Comparison of ENCODE assay signal across 8 cellular contexts in the genomic region with DNA sequence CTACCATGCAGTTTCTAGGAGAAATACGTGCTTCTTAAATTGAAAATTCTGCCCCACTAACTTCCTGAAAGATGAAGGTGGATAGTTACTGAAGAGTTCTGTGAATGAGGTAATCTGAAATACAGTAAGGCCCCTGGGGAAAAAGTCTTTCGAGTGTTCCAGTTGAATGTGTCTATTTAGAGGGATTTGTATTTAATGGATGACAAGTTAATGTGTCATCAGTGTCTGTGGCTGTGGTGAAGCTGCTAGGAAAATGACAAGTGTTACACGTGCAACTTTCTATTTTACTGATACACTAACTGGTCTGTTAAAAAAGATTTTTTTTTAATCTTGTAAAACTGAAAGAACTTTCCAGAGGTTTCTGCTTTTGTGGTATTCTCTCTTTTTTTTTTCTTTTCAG.
DNase-seq lines count a peak whose midpoint lies in the region; ATAC-seq and TF ChIP-seq lines count a peak whose summit lies in the region.

No MANE protein-coding gene starts in this region.

- in situ Hi-C loops in Caki2 (cut with HindIII; ENCODE audit: low pct_unique_long_range_greater_than_20kb, low sequenced_read_pairs): no loop called here
- in situ Hi-C loops in astrocyte of the cerebellum (cut with HindIII; ENCODE audit: low sequenced_read_pairs): no loop called here
- in situ Hi-C loops in GM13976 (cut with MboI; ENCODE audit: low sequenced_read_pairs, unreplicated experiment): no loop called here

- ATAC-seq in GM21367 (IDR thresholded peaks at IDR 0.05; ENCODE audit: unreplicated experiment) (peak; percentile 61), HG03378 (IDR thresholded peaks at IDR 0.05; ENCODE audit: unreplicated experiment) (peak; percentile 90)

- DNase-seq in Caki2 (ENCODE audit: low read depth): peak; percentile 82
- DNase-seq in astrocyte of the cerebellum (ENCODE audit: low read depth): peak; percentile 16
- DNase-seq in stimulated activated CD8-positive, alpha-beta memory T cell treated with anti-CD3 and anti-CD28 coated beads, Interleukin-4, amount 100 ng/mL, for 48 hours: no peak
- no peak for DNase-seq in nephron progenitor cell
- no peak for DNase-seq in NOMO-1 treated with DMSO at 0.1 percent for 48 hours (lab: John Stamatoyannopoulos, UW; ENCODE audit: unreplicated experiment)
- no peak for DNase-seq in GM13976 (ENCODE audit: low spot score)

- no peaks in the 10 kb centered on the region for H3K4me1 Mint-ChIP-seq in nephron progenitor cell

- TF ChIP-seq CTCF in astrocyte of the cerebellum (IDR thresholded peaks at IDR 0.05; ENCODE audit: low read depth, low read length, missing control alignments) (no peak), nephron progenitor cell (IDR thresholded peaks at IDR 0.05) (no peak), GM13976 (IDR thresholded peaks at IDR 0.05; ENCODE audit: borderline replicate concordance, control extremely low read depth, extremely low read depth, insufficient read depth, missing control alignments) (no peak)

- no peaks in the 10 kb centered on the region for H3K9me3 Mint-ChIP-seq in nephron progenitor cell

- no peak overlapping the region for H3K27ac Mint-ChIP-seq in nephron progenitor cell

- H3K27me3 Mint-ChIP-seq in nephron progenitor cell (ENCODE audit: low read depth, poor library complexity): peaks cover 6% of the 10 kb centered on the region

- peaks cover 13% of the 10 kb centered on the region for H3K36me3 Mint-ChIP-seq in nephron progenitor cell (ENCODE audit: low read depth)

- H3K4me3 Mint-ChIP-seq in nephron progenitor cell: no peak overlapping the region

- H3K4me3 ChIP-seq in astrocyte of the cerebellum (ENCODE audit: low read depth, low read length): no peak overlapping the region

Comparison
In these comparisons a context has a peak if more than half of its experiments do, and no peak if none do; other contexts are left out.
1. DNase-seq: peak in Caki2 (single experiment) and astrocyte of the cerebellum (single experiment); none in stimulated activated CD8-positive, alpha-beta memory T cell treated with anti-CD3 and anti-CD28 coated beads, Interleukin-4, amount 100 ng/mL, for 48 hours (single experiment), nephron progenitor cell (single experiment), NOMO-1 treated with DMSO at 0.1 percent for 48 hours (single experiment) and GM13976 (single experiment).